ENCODE assay signal across 25 cellular contexts in genomic region chr19:14804755-14805154, GRCh38. TPM values are rescaled to one million over a fixed set of nuclear protein-coding genes. Genes with fewer than 3 reads are reported as not detected.
A peak's percentile ranks its signal among the peaks of the same experiment; 100 is the strongest.
DNase-seq lines count a peak whose midpoint lies in the region; ATAC-seq and TF ChIP-seq lines count a peak whose summit lies in the region.
"Had no signal": no experiment of that assay in that cellular context is flagged by ENCODE, and none has a peak within 500 bp of the region (broad histone marks: within the 10 kb centered on the region; RNA-seq: fewer than 3 reads in every experiment).

No MANE protein-coding gene starts in this region.

- ATAC-seq in GM23338, result no peak
- ATAC-seq: A549, GM12878, HCT116 had no signal

- no peak overlapping the region for H2BK5ac ChIP-seq in trophoblast cell (ENCODE audit: low read depth, low read length, poor library complexity)

- H3K4me2 ChIP-seq in GM23338, result peak overlapping the region; percentile 34; the same call in 1 of the 2 replicates
- no peak overlapping the region for H3K4me2 ChIP-seq in trophoblast cell (ENCODE audit: low read length)
- H3K4me2 ChIP-seq: A549 had no signal

- H3K14ac ChIP-seq in trophoblast cell (ENCODE audit: low read length), result no peak overlapping the region

- H3K79me1 ChIP-seq in trophoblast cell (ENCODE audit: low read length), result no peaks in the 10 kb centered on the region

- H3K9me3 ChIP-seq in adrenal gland (replicated peaks in 1 of 3) (no peaks in the 10 kb centered on the region), trophoblast cell (ENCODE audit: insufficient read depth, low read depth, low read length) (peaks cover 2% of the 10 kb centered on the region), testis (no peaks in the 10 kb centered on the region)
- H3K9me3 ChIP-seq: A549, BE2C had no signal

- H3K23ac ChIP-seq in trophoblast cell (ENCODE audit: low read length), result no peak overlapping the region

- H3K36me3 ChIP-seq in GM23338 (ENCODE audit: insufficient read depth) (no peaks in the 10 kb centered on the region), adrenal gland (replicated peaks in 1 of 2) (no peaks in the 10 kb centered on the region), trophoblast cell (ENCODE audit: control insufficient read depth in 1 of 2, insufficient read depth in 2 of 2, low read length in 2 of 2) (no peaks in the 10 kb centered on the region), testis (ENCODE audit: low read depth, missing control alignments) (no peaks in the 10 kb centered on the region)
- H3K36me3 ChIP-seq: BE2C; BLaER1 treated with 17β-estradiol and CSF1 and Interleukin-3, amounts not matched to agents 10 nM and 100 nM had no signal

- H2AK5ac ChIP-seq in trophoblast cell (ENCODE audit: low read length), result no peak overlapping the region

- H3K36me3 Mint-ChIP-seq in GM23338 (ENCODE audit: low read depth), result no peaks in the 10 kb centered on the region
- H3K36me3 Mint-ChIP-seq: CD14-positive monocyte had no signal

- H3K79me2 ChIP-seq in GM23338 (replicated peaks; ENCODE audit: insufficient read depth), result no peaks in the 10 kb centered on the region
- no peaks in the 10 kb centered on the region for H3K79me2 ChIP-seq in trophoblast cell (ENCODE audit: control insufficient read depth, insufficient read depth, low read length, poor library complexity)

- H4K8ac ChIP-seq in trophoblast cell (ENCODE audit: low read depth, low read length), result no peak overlapping the region

- no peak overlapping the region for H2BK120ac ChIP-seq in trophoblast cell (ENCODE audit: insufficient read depth, low read length, poor library complexity)

- no peak overlapping the region for H3K18ac ChIP-seq in trophoblast cell (ENCODE audit: low read length)

- H3K9me2 ChIP-seq in GM23338 (ENCODE audit: insufficient read depth), result peaks cover 10% of the 10 kb centered on the region; the same call in 1 of the 2 replicates

- no peak overlapping the region for H3K9ac ChIP-seq in trophoblast cell (ENCODE audit: low read length)
- H3K9ac ChIP-seq: BLaER1 treated with 17β-estradiol and CSF1 and Interleukin-3, amounts not matched to agents 10 nM and 100 nM; GM23248 had no signal

- H3K27me3 Mint-ChIP-seq in GM23338 (ENCODE audit: insufficient read depth, low read depth, poor library complexity), result peaks cover 2% of the 10 kb centered on the region

- TF ChIP-seq CTCF in GM23338 (conservative IDR thresholded peaks at IDR 0.05; ENCODE audit: low read depth in 2 of 2), result no peak
- no peak for TF ChIP-seq CTCF in adrenal gland (IDR thresholded peaks at IDR 0.05)
- TF ChIP-seq CTCF in fibroblast of villous mesenchyme (IDR thresholded peaks at IDR 0.05; ENCODE audit: insufficient read depth, low read depth, low read length), result no peak
- TF ChIP-seq CTCF in testis (IDR thresholded peaks at IDR 0.05), result no peak

- H3K27ac ChIP-seq in GM23338 (ENCODE audit: low read depth) (no peak overlapping the region), adrenal gland (peak overlapping the region in 4 of 5 donors; percentile 52 to 80 (median 60)), trophoblast cell (ENCODE audit: low read depth, low read length) (no peak overlapping the region), testis (no peak overlapping the region)
- H3K27ac ChIP-seq: A549; BLaER1 treated with 17β-estradiol and CSF1 and Interleukin-3, amounts not matched to agents 10 nM and 100 nM; GM23248 had no signal

- H4K91ac ChIP-seq in trophoblast cell (ENCODE audit: low read depth, low read length), result no peak overlapping the region

- no peak overlapping the region for H3K27ac Mint-ChIP-seq in GM23338
- H3K27ac Mint-ChIP-seq: CD4-positive, alpha-beta T cell; CD8-positive, alpha-beta memory T cell; H9 had no signal

- H2AFZ ChIP-seq in GM23338 (peak overlapping the region; percentile 88; the same call in 1 of the 2 replicates), trophoblast cell (ENCODE audit: insufficient read depth, low read length, poor library complexity) (no peak overlapping the region)
- H2AFZ ChIP-seq: GM23248 had no signal

- H4K12ac ChIP-seq in trophoblast cell (ENCODE audit: low read depth, low read length), result no peak overlapping the region

- DNase-seq in GM23338 (ENCODE audit: low spot score) (no peak), adrenal gland (peak; percentile 66 to 88 (median 85)), fibroblast of villous mesenchyme (ENCODE audit: low read depth) (peak; percentile 9), trophoblast cell (peak; percentile 10 to 26), HK-2 (ENCODE audit: unreplicated experiment) (no peak), testis (no peak), dedifferentiated amniotic fluid mesenchymal stem cell (ENCODE audit: extremely low spot score) (no peak)
- DNase-seq: 8988T; ACHN; AML-193; BE2C; CD4-positive, alpha-beta T cell; CD8-positive, alpha-beta memory T cell; DMS 273 treated with DMSO at 0.1 percent for 48 hours; DMS79; EL; GDM1; GM23248; H9 had no signal

- H3K4me3 ChIP-seq in GM23338 (no peak overlapping the region), adrenal gland (no peak overlapping the region), fibroblast of villous mesenchyme (ENCODE audit: low read depth, low read length) (no peak overlapping the region), trophoblast cell (ENCODE audit: low read depth, low read length) (no peak overlapping the region), testis (no peak overlapping the region)
- H3K4me3 ChIP-seq: A549; BLaER1 treated with 17β-estradiol and CSF1 and Interleukin-3, amounts not matched to agents 10 nM and 100 nM; GM12878; GM23248 had no signal

- no peak overlapping the region for H3K4ac ChIP-seq in trophoblast cell (ENCODE audit: low read depth, low read length)

- intact Hi-C loops in adrenal gland (cut with DNase I), result no loop called here
- intact Hi-C loops in testis (cut with DNase I; ENCODE audit: low total_unique reads), result no loop called here

- H3F3A ChIP-seq in GM23338 (replicated peaks; ENCODE audit: low read depth), result no peaks in the 10 kb centered on the region

- H3K9me3 Mint-ChIP-seq in GM23338, result peaks cover 60% of the 10 kb centered on the region
- H3K9me3 Mint-ChIP-seq: CD4-positive, alpha-beta T cell; CD8-positive, alpha-beta memory T cell had no signal

- no peaks in the 10 kb centered on the region for H4K20me1 ChIP-seq in GM23338 (replicated peaks; ENCODE audit: insufficient read depth)
- H4K20me1 ChIP-seq: BLaER1 treated with 17β-estradiol and CSF1 and Interleukin-3, amounts not matched to agents 10 nM and 100 nM had no signal

- 41 to 55% (median 46%) methylated on average over 3 of the region's 3 CpGs for WGBS in adrenal gland, 4 donors
- no CpG with 5 or more reads among the region's 3 CpGs for WGBS in trophoblast cell (ENCODE audit: extremely low coverage, insufficient coverage, insufficient read length)
- WGBS in testis, 2 donors, result 72 to 80% methylated on average over 3 of the region's 3 CpGs

- no peak overlapping the region for H3K4me3 Mint-ChIP-seq in GM23338
- H3K4me3 Mint-ChIP-seq: CD14-positive monocyte; CD4-positive, alpha-beta T cell; CD8-positive, alpha-beta memory T cell; H9 had no signal

- no peaks in the 10 kb centered on the region for H3K4me1 Mint-ChIP-seq in GM23338
- H3K4me1 Mint-ChIP-seq: CD8-positive, alpha-beta memory T cell; H9 had no signal

- TF ChIP-seq POLR2A in adrenal gland (IDR thresholded peaks at IDR 0.05) (no peak), testis (IDR thresholded peaks at IDR 0.05) (no peak)

- no peak overlapping the region for H2BK12ac ChIP-seq in trophoblast cell (ENCODE audit: low read length)

- H3K4me1 ChIP-seq in GM23338 (ENCODE audit: insufficient read depth) (peaks cover 12% of the 10 kb centered on the region), adrenal gland (replicated peaks in 1 of 2) (peaks cover 18 to 23% of the 10 kb centered on the region in 2 donors), trophoblast cell (ENCODE audit: control insufficient read depth in 1 of 2, insufficient read depth in 2 of 2, low read length in 2 of 2) (no peaks in the 10 kb centered on the region), testis (peaks cover 7% of the 10 kb centered on the region)
- H3K4me1 ChIP-seq: A549, BE2C had no signal

- H3K27me3 ChIP-seq in GM23338 (ENCODE audit: insufficient read depth), result no peaks in the 10 kb centered on the region
- no peaks in the 10 kb centered on the region for H3K27me3 ChIP-seq in adrenal gland
- H3K27me3 ChIP-seq in trophoblast cell (ENCODE audit: insufficient read depth, low read length), result no peaks in the 10 kb centered on the region
- H3K27me3 ChIP-seq in testis, result no peaks in the 10 kb centered on the region
- H3K27me3 ChIP-seq: BE2C; BLaER1 treated with 17β-estradiol and CSF1 and Interleukin-3, amounts not matched to agents 10 nM and 100 nM had no signal

RNA-seq across cellular contexts. Expression of gene ADGRE2, which starts 26.4 kb away (rescaled TPM):
- 2.4 and 2.9 TPM in 2 replicates for total RNA-seq in GM23338 (2014; rRNA removed; shearing (Covaris generic))
- polyA plus RNA-seq in GM23338 (2016; fragmentation: Nextera tagmentation; extraction: Ambion mirVana) (2.3 and 2.4 TPM in 2 replicates), adrenal gland (1 to 10 TPM; 1.7 to 6.4 (median 2.8) TPM), testis (ENCODE audit: insufficient read depth, low read depth, low replicate concordance) (0.58 TPM)
- total RNA-seq in adrenal gland (10 to 100 TPM in 4 of 8 donors, 1 to 10 TPM in 4; 1.8 to 47.9 (median 9.4) TPM), fibroblast of villous mesenchyme (0.43 and 0.97 TPM in 2 replicates), testis (1 to 10 TPM in 1 of 2 donors, under 1 TPM in 1; 0.71 to 1.6 TPM)
- polyA plus RNA-seq in trophoblast cell (2013), result 3.1 and 3.5 TPM in 2 replicates
- total RNA-seq: GM23248 had no signal

RNA-seq across cellular contexts. Expression of gene OR7A5, which starts 30.2 kb away (rescaled TPM):
- not detected in 2 replicates for total RNA-seq in GM23338 (2014; rRNA removed; shearing (Covaris generic))
- polyA plus RNA-seq in GM23338 (2016; fragmentation: Nextera tagmentation; extraction: Ambion mirVana) (not detected in 2 replicates), adrenal gland (under 1 TPM; 0.03 to 0.16 (median 0.11) TPM), testis (ENCODE audit: insufficient read depth, low read depth, low replicate concordance) (3.3 TPM)
- total RNA-seq in adrenal gland (under 1 TPM in 3 of 8 donors, not detected in 5; 0.19 to 0.41 (median 0.27) TPM), fibroblast of villous mesenchyme (not detected in 2 replicates), testis (1 to 10 TPM; 3.7 to 4.3 TPM)
- polyA plus RNA-seq in trophoblast cell (2013), result 0.03 and 0.16 TPM in 2 replicates
- total RNA-seq: CD4-positive, alpha-beta T cell; CD8-positive, alpha-beta memory T cell; GM12878; GM23248; H4; H9 had no signal
- polyA plus RNA-seq: A549; CD14-positive monocyte; CD8-positive, alpha-beta memory T cell; GM12878; GM23248 had no signal

RNA-seq across cellular contexts. Expression of gene OR7C1, which starts 30.2 kb away (rescaled TPM):
- not detected in 2 replicates for total RNA-seq in GM23338 (2014; rRNA removed; shearing (Covaris generic))
- polyA plus RNA-seq in GM23338 (2016; fragmentation: Nextera tagmentation; extraction: Ambion mirVana) (0.03 TPM in 2 replicates), adrenal gland (1 to 10 TPM in 2 of 3 donors, under 1 TPM in 1; 0.34 to 1.3 (median 1.3) TPM), testis (ENCODE audit: insufficient read depth, low read depth, low replicate concordance) (4.2 TPM)
- total RNA-seq in adrenal gland (1 to 10 TPM in 4 of 8 donors, under 1 TPM in 4; 0.74 to 2.1 (median 1.2) TPM), fibroblast of villous mesenchyme (under 0.01 TPM in 1 of 2 replicates, not detected in the other), testis (1 to 10 TPM; 2.5 to 6.1 TPM)
- polyA plus RNA-seq in trophoblast cell (2013), result 0.07 and 0.16 TPM in 2 replicates
- total RNA-seq: CD4-positive, alpha-beta T cell; CD8-positive, alpha-beta memory T cell; GM12878; GM23248; H4; H9 had no signal
- polyA plus RNA-seq: A549; CD8-positive, alpha-beta memory T cell; GM23248 had no signal

RNA-seq across cellular contexts. Expression of gene OR7A10, which starts 44.0 kb away (rescaled TPM):
- not detected in 2 replicates for total RNA-seq in GM23338 (2014; rRNA removed; shearing (Covaris generic))
- polyA plus RNA-seq in GM23338 (2016; fragmentation: Nextera tagmentation; extraction: Ambion mirVana), result not detected in 2 replicates
- total RNA-seq in adrenal gland, result not detected
- not detected for polyA plus RNA-seq in adrenal gland
- not detected in 2 replicates for total RNA-seq in fibroblast of villous mesenchyme
- polyA plus RNA-seq in trophoblast cell (2013), result not detected in 2 replicates
- not detected for total RNA-seq in testis
- polyA plus RNA-seq in testis (ENCODE audit: insufficient read depth, low read depth, low replicate concordance), result not detected
- total RNA-seq: CD4-positive, alpha-beta T cell; CD8-positive, alpha-beta memory T cell; GM12878; GM23248; H4; H9 had no signal
- polyA plus RNA-seq: A549; CD14-positive monocyte; CD8-positive, alpha-beta memory T cell; GM12878; GM23248 had no signal

Comparison
In these comparisons a context has a peak if more than half of its experiments do, and no peak if none do; other contexts are left out.
1. DNase-seq: peak in adrenal gland (7 of 7), fibroblast of villous mesenchyme (single experiment) and trophoblast cell (2 of 2); none in GM23338 (single experiment), HK-2 (single experiment), testis (single experiment) and dedifferentiated amniotic fluid mesenchymal stem cell (single experiment).
2. H3K27ac ChIP-seq: peak in adrenal gland (4 of 5); none in GM23338 (single experiment), trophoblast cell (single experiment) and testis (0 of 2).